In the genomic region with DNA sequence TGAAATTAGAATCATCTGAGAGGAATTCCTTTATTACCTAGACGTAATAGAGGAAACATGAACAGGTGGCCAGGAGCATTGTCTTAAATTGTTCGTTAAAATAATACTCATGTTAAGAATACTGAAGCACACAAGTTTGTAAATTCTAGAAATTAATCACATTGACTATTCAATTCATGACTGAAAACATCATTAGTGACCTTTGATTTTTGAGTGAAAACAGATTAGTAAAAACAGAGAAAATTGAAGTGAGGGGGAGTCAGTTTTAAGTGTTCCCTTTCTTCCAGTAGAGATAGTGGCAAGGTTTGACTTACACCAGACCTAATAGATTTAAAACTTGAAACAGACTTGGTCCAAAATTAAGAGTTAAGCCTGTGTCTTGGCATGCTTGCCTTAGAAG, we compare ENCODE assay signal across 7 cellular contexts. TPM values are rescaled to one million over a fixed set of nuclear protein-coding genes. Genes with fewer than 3 reads are reported as not detected.
A peak's percentile ranks its signal among the peaks of the same experiment; 100 is the strongest.
DNase-seq lines count a peak whose midpoint lies in the region; ATAC-seq and TF ChIP-seq lines count a peak whose summit lies in the region.

No MANE protein-coding gene starts in this region.

- H3K4me3 Mint-ChIP-seq in activated CD8-positive, alpha-beta T cell treated with anti-CD3 and anti-CD28 coated beads for 36 hours: peak overlapping the region; percentile 93
- peak overlapping the region; percentile 78 to 93 for H3K4me3 Mint-ChIP-seq in stimulated activated naive CD8-positive, alpha-beta T cell treated with anti-CD3 and anti-CD28 coated beads, Interleukin-15, amount 100 ng/mL, for 72 hours

- H3K4me3 ChIP-seq in HUES48 (ENCODE audit: low read depth, low read length) (peak overlapping the region; percentile 76), iPS-11a (ENCODE audit: low read depth, low read length) (peak overlapping the region; percentile 84)

- no peak for TF ChIP-seq CTCF in activated CD8-positive, alpha-beta T cell treated with anti-CD3 and anti-CD28 coated beads for 36 hours (IDR thresholded peaks at IDR 0.05)

- POLR2A ChIA-PET in activated CD8-positive, alpha-beta T cell treated with anti-CD3 and anti-CD28 coated beads for 36 hours (lab: Charles Lee): interaction anchor here (1.0 to 9.1 kb wide), 6 partner anchors 12 to 26 kb away, joined by 3 to 69 read pairs (median 8); no protein-coding TSS in a partner anchor

- H3K9ac ChIP-seq in HUES48 (ENCODE audit: low read depth, low read length): peak overlapping the region; percentile 1; the same call in 1 of the 2 replicates

- intact Hi-C loops in activated CD8-positive, alpha-beta T cell treated with anti-CD3 and anti-CD28 coated beads for 36 hours (cut with micrococcal nuclease): no loop called here

- no peak for ATAC-seq in activated CD8-positive, alpha-beta T cell treated with anti-CD3 and anti-CD28 coated beads for 36 hours
- no peak for ATAC-seq in stimulated activated naive CD8-positive, alpha-beta T cell treated with anti-CD3 and anti-CD28 coated beads, Interleukin-15, amount 100 ng/mL, for 72 hours
- no peak for ATAC-seq in GM21528 (IDR thresholded peaks at IDR 0.05; ENCODE audit: low FRiP score, unreplicated experiment)
- ATAC-seq in HG03520 (IDR thresholded peaks at IDR 0.05; ENCODE audit: unreplicated experiment): no peak

- peak overlapping the region; percentile 100 for H3K27ac Mint-ChIP-seq in activated CD8-positive, alpha-beta T cell treated with anti-CD3 and anti-CD28 coated beads for 36 hours
- H3K27ac Mint-ChIP-seq in stimulated activated naive CD8-positive, alpha-beta T cell treated with anti-CD3 and anti-CD28 coated beads, Interleukin-15, amount 100 ng/mL, for 72 hours: peak overlapping the region; percentile 97 to 99

- no peak for DNase-seq in activated CD8-positive, alpha-beta T cell treated with anti-CD3 and anti-CD28 coated beads for 36 hours
- no peak for DNase-seq in stimulated activated naive CD8-positive, alpha-beta T cell treated with anti-CD3 and anti-CD28 coated beads, Interleukin-15, amount 100 ng/mL, for 72 hours
- DNase-seq in kidney tubule cell (ENCODE audit: low spot score): no peak

- 0 out of 2 replicates have a peak, but pooled peaks cover 12% of the 10 kb centered on the region for H3K4me1 ChIP-seq in HUES48 (ENCODE audit: control insufficient read depth, insufficient read depth, low read length)

- CTCF ChIA-PET in activated CD8-positive, alpha-beta T cell treated with anti-CD3 and anti-CD28 coated beads for 36 hours (lab: Charles Lee): interaction anchor here (1.0 to 1.2 kb wide), 2 partner anchors 12 to 16 kb away, joined by 3 to 4 read pairs; no protein-coding TSS in a partner anchor

- H3K27ac ChIP-seq in HUES48 (ENCODE audit: low read depth, low read length): peak overlapping the region; percentile 9

- peaks cover 16% of the 10 kb centered on the region for H3K36me3 ChIP-seq in HUES48 (ENCODE audit: control insufficient read depth, insufficient read depth, low read length)

- H3K9me3 Mint-ChIP-seq in activated CD8-positive, alpha-beta T cell treated with anti-CD3 and anti-CD28 coated beads for 36 hours: no peaks in the 10 kb centered on the region
- H3K9me3 Mint-ChIP-seq in stimulated activated naive CD8-positive, alpha-beta T cell treated with anti-CD3 and anti-CD28 coated beads, Interleukin-15, amount 100 ng/mL, for 72 hours: no peaks in the 10 kb centered on the region

- H3K27me3 Mint-ChIP-seq in activated CD8-positive, alpha-beta T cell treated with anti-CD3 and anti-CD28 coated beads for 36 hours: no peaks in the 10 kb centered on the region
- H3K27me3 Mint-ChIP-seq in stimulated activated naive CD8-positive, alpha-beta T cell treated with anti-CD3 and anti-CD28 coated beads, Interleukin-15, amount 100 ng/mL, for 72 hours: no peaks in the 10 kb centered on the region

- no peaks in the 10 kb centered on the region for H3K27me3 ChIP-seq in HUES48 (ENCODE audit: control insufficient read depth, insufficient read depth, low read length)

- no peaks in the 10 kb centered on the region for H3K9me3 ChIP-seq in HUES48 (ENCODE audit: control insufficient read depth, insufficient read depth, low read length)

- peaks cover 37% of the 10 kb centered on the region for H3K36me3 Mint-ChIP-seq in activated CD8-positive, alpha-beta T cell treated with anti-CD3 and anti-CD28 coated beads for 36 hours (ENCODE audit: low read depth)

- H3K4me1 Mint-ChIP-seq in activated CD8-positive, alpha-beta T cell treated with anti-CD3 and anti-CD28 coated beads for 36 hours (ENCODE audit: low read depth): peaks cover 41% of the 10 kb centered on the region
- peaks cover 53% of the 10 kb centered on the region for H3K4me1 Mint-ChIP-seq in stimulated activated naive CD8-positive, alpha-beta T cell treated with anti-CD3 and anti-CD28 coated beads, Interleukin-15, amount 100 ng/mL, for 72 hours

RNA-seq across cellular contexts. Expression of gene ZFP91, which starts 1.4 kb away (rescaled TPM):
- total RNA-seq in activated CD8-positive, alpha-beta T cell treated with anti-CD3 and anti-CD28 coated beads for 36 hours: 10 to 100 TPM; 37.2 to 38.0 TPM

RNA-seq across cellular contexts. Expression of gene LPXN, which starts 4.7 kb away (rescaled TPM):
- 100 to 1,000 TPM; 139 TPM for total RNA-seq in activated CD8-positive, alpha-beta T cell treated with anti-CD3 and anti-CD28 coated beads for 36 hours

RNA-seq across cellular contexts. Expression of gene CNTF, which starts 42.2 kb away (rescaled TPM):
- 1 to 10 TPM; 1.8 to 2.4 TPM for total RNA-seq in activated CD8-positive, alpha-beta T cell treated with anti-CD3 and anti-CD28 coated beads for 36 hours
